In the genomic region with DNA sequence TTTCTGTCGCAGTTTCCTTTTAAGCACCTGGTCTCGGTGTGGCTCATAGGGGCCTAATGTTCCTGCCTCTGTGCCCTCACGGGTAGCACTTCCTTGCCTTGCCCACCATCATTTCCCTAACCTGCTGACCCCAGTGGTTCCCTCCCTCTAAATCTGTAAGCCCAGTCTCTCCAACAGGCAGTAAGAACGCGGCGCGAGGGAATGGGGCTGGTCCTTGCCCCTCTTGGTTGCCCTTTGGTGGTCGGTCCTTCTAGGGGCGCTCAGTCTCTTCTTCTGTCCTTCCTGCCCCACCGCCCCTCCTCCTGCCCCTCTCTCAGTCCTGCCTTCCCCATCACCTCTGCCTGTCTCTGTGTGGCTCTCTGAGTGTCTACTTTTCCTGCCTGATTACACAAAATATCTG, we compare ENCODE assay signal across 1 cellular context.
TF ChIP-seq lines count a peak whose summit lies in the region.

No MANE protein-coding gene starts in this region.

TF ChIP-seq in H1, 55 proteins besides CTCF, POLR2A, EP300 and RAD21 (continued from another document):
- TF ChIP-seq TEAD4 (IDR thresholded peaks at IDR 0.05; ENCODE audit: low read depth, low read length) (no peak), SP1 (IDR thresholded peaks at IDR 0.05; ENCODE audit: low read depth, low read length) (no peak), BACH1 (IDR thresholded peaks at IDR 0.05; ENCODE audit: low read length) (no peak), KDM5A (IDR thresholded peaks at IDR 0.05; ENCODE audit: low read length) (no peak), HDAC6 (IDR thresholded peaks at IDR 0.05; ENCODE audit: low read depth, low read length) (no peak), CHD2 (IDR thresholded peaks at IDR 0.05; ENCODE audit: low read length) (no peak), MAX (IDR thresholded peaks at IDR 0.05) (no peak), KDM1A (IDR thresholded peaks at IDR 0.05; ENCODE audit: borderline replicate concordance, low read length) (no peak), FOSL1 (IDR thresholded peaks at IDR 0.05; ENCODE audit: insufficient read depth, low read depth, low read length) (no peak), RXRA (IDR thresholded peaks at IDR 0.05; ENCODE audit: insufficient read depth, low read depth, low read length) (no peak), YY1 (IDR thresholded peaks at IDR 0.05; ENCODE audit: low read depth, low read length) (no peak), MAFK (IDR thresholded peaks at IDR 0.05; ENCODE audit: low read depth, low read length) (no peak), CHD7 (IDR thresholded peaks at IDR 0.05; ENCODE audit: insufficient replicate concordance, low read length) (no peak)
- TF ChIP-seq, protein P1, sequence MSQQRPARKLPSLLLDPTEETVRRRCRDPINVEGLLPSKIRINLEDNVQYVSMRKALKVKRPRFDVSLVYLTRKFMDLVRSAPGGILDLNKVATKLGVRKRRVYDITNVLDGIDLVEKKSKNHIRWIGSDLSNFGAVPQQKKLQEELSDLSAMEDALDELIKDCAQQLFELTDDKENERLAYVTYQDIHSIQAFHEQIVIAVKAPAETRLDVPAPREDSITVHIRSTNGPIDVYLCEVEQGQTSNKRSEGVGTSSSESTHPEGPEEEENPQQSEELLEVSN (IDR thresholded peaks at IDR 0.05), result no peak
